Comparison of ENCODE assay signal across 20 cellular contexts in genomic region chr1:173916667-173917066, GRCh38. TPM values are rescaled to one million over a fixed set of nuclear protein-coding genes. Genes with fewer than 3 reads are reported as not detected.
DNase-seq lines count a peak whose midpoint lies in the region; ATAC-seq and TF ChIP-seq lines count a peak whose summit lies in the region.
"Had no signal": no experiment of that assay in that cellular context is flagged by ENCODE, and none has a peak within 500 bp of the region (broad histone marks: within the 10 kb centered on the region; RNA-seq: fewer than 3 reads in every experiment).

No MANE protein-coding gene starts in this region.

- peak overlapping the region; percentile 67 to 82 for H3K27ac ChIP-seq in liver (ENCODE audit: low read depth in 1 of 2, low read length in 2 of 2)
- H3K27ac ChIP-seq: 22Rv1; A549; BLaER1 treated with 17β-estradiol and CSF1 and Interleukin-3, amounts not matched to agents 10 nM and 100 nM; C4-2B had no signal

- no peaks in the 10 kb centered on the region for H3K27me3 Mint-ChIP-seq in activated CD4-positive, alpha-beta T cell treated with anti-CD3 and anti-CD28 coated beads, Interleukin-2, amount 10 ng/mL, durations not matched to agents 7 days and 5 days
- H3K27me3 Mint-ChIP-seq: B cell; CD4-positive, alpha-beta T cell had no signal

- peaks cover 4 to 19% (median 10%) of the 10 kb centered on the region in 4 donors for H3K36me3 ChIP-seq in liver (ENCODE audit: control insufficient read depth in 4 of 4, insufficient read depth in 3 of 4, low read depth in 1 of 4, low read length in 3 of 4)
- H3K36me3 ChIP-seq: BLaER1 treated with 17β-estradiol and CSF1 and Interleukin-3, amounts not matched to agents 10 nM and 100 nM had no signal

- POLR2A ChIA-PET in activated CD4-positive, alpha-beta T cell treated with anti-CD3 and anti-CD28 coated beads, Interleukin-2, amount 10 ng/mL, durations not matched to agents 7 days and 5 days (lab: Charles Lee): no interaction called here

- TF ChIP-seq CTCF in liver (IDR thresholded peaks at IDR 0.05; ENCODE audit: low read depth, low read length, missing input control): no peak
- TF ChIP-seq CTCF in GM20000 (IDR thresholded peaks at IDR 0.05; ENCODE audit: extremely low read depth, missing control alignments): no peak

- H3K27ac Mint-ChIP-seq in activated CD4-positive, alpha-beta T cell treated with anti-CD3 and anti-CD28 coated beads, Interleukin-2, amount 10 ng/mL, durations not matched to agents 7 days and 5 days: peak overlapping the region; percentile 7
- H3K27ac Mint-ChIP-seq: B cell; CD4-positive, alpha-beta T cell; CD8-positive, alpha-beta T cell had no signal

- H3K27me3 ChIP-seq in liver (ENCODE audit: control insufficient read depth in 4 of 4, insufficient read depth in 4 of 4, low read length in 3 of 4): no peaks in the 10 kb centered on the region
- H3K27me3 ChIP-seq: BLaER1 treated with 17β-estradiol and CSF1 and Interleukin-3, amounts not matched to agents 10 nM and 100 nM had no signal

- no peak for DNase-seq in activated CD4-positive, alpha-beta T cell treated with anti-CD3 and anti-CD28 coated beads, Interleukin-2, amount 10 ng/mL, durations not matched to agents 7 days and 5 days
- no peak for DNase-seq in activated CD4-positive, alpha-beta T cell treated with anti-CD3 and anti-CD28 coated beads for 4 hours
- peak; percentile 55 for DNase-seq in left lobe of liver (ENCODE audit: low spot score)
- no peak for DNase-seq in GM20000 (ENCODE audit: low spot score)
- no peak for DNase-seq in T-helper 2 cell
- DNase-seq: AML-193; Calu3; CD4-positive, alpha-beta T cell; CD8-positive, alpha-beta T cell; DMS79 treated with DMSO at 0.1 percent for 48 hours; GF-D8 had no signal

- CTCF ChIA-PET in activated CD4-positive, alpha-beta T cell treated with anti-CD3 and anti-CD28 coated beads, Interleukin-2, amount 10 ng/mL, durations not matched to agents 7 days and 5 days (lab: Charles Lee): interaction anchor here (1.0 kb wide), 1 partner anchor 18 kb away, joined by 3 read pairs; no protein-coding TSS in a partner anchor

- no peaks in the 10 kb centered on the region for H3K4me1 Mint-ChIP-seq in activated CD4-positive, alpha-beta T cell treated with anti-CD3 and anti-CD28 coated beads, Interleukin-2, amount 10 ng/mL, durations not matched to agents 7 days and 5 days
- H3K4me1 Mint-ChIP-seq: B cell had no signal

- ATAC-seq in left lobe of liver (peak; percentile 24), HG03565 (IDR thresholded peaks at IDR 0.05; ENCODE audit: unreplicated experiment) (no peak)
- ATAC-seq: A549; CD8-positive, alpha-beta T cell had no signal

- no peak overlapping the region for H3K4me3 Mint-ChIP-seq in activated CD4-positive, alpha-beta T cell treated with anti-CD3 and anti-CD28 coated beads, Interleukin-2, amount 10 ng/mL, durations not matched to agents 7 days and 5 days
- H3K4me3 Mint-ChIP-seq: B cell; CD4-positive, alpha-beta T cell; CD8-positive, alpha-beta T cell had no signal

- H3K9me3 Mint-ChIP-seq in activated CD4-positive, alpha-beta T cell treated with anti-CD3 and anti-CD28 coated beads, Interleukin-2, amount 10 ng/mL, durations not matched to agents 7 days and 5 days: no peaks in the 10 kb centered on the region
- H3K9me3 Mint-ChIP-seq: CD4-positive, alpha-beta T cell; CD8-positive, alpha-beta T cell had no signal

- WGBS in liver: 34% methylated on average over 4 of the region's 4 CpGs

- peaks cover 4 to 50% (median 31%) of the 10 kb centered on the region in 4 donors for H3K4me1 ChIP-seq in liver (ENCODE audit: control insufficient read depth in 4 of 4, insufficient read depth in 4 of 4, low read length in 3 of 4)
- H3K4me1 ChIP-seq: A549 had no signal

- no peaks in the 10 kb centered on the region for H3K36me3 Mint-ChIP-seq in activated CD4-positive, alpha-beta T cell treated with anti-CD3 and anti-CD28 coated beads, Interleukin-2, amount 10 ng/mL, durations not matched to agents 7 days and 5 days (ENCODE audit: low read depth)
- H3K36me3 Mint-ChIP-seq: CD8-positive, alpha-beta T cell had no signal

- H3K4me3 ChIP-seq in liver (ENCODE audit: low read depth in 1 of 3, low read length in 3 of 3): peak overlapping the region; percentile 66 to 96 (median 90)
- H3K4me3 ChIP-seq: A549; BLaER1 treated with 17β-estradiol and CSF1 and Interleukin-3, amounts not matched to agents 10 nM and 100 nM had no signal

- no peak for TF ChIP-seq RAD21 in liver (IDR thresholded peaks at IDR 0.05)

- H3K9me3 ChIP-seq in liver (ENCODE audit: control insufficient read depth in 4 of 4, low read length in 3 of 4): no peaks in the 10 kb centered on the region
- H3K9me3 ChIP-seq: A549; BLaER1 treated with 17β-estradiol and CSF1 and Interleukin-3, amounts not matched to agents 10 nM and 100 nM; Caco-2 had no signal

- peak overlapping the region; percentile 63 to 70 for H3K9ac ChIP-seq in liver (ENCODE audit: low read depth in 1 of 2, low read length in 2 of 2)
- H3K9ac ChIP-seq: BLaER1 treated with 17β-estradiol and CSF1 and Interleukin-3, amounts not matched to agents 10 nM and 100 nM had no signal

TF ChIP-seq in liver, 16 proteins besides CTCF, POLR2A, EP300 and RAD21:
- no peak for TF ChIP-seq SP1 (IDR thresholded peaks at IDR 0.05)
TF ChIP-seq in liver: peak in this region for 0.

RNA-seq across cellular contexts. Expression of gene SERPINC1, which starts 0.5 kb away (rescaled TPM):
- under 1 TPM; 0.17 TPM for total RNA-seq in activated CD4-positive, alpha-beta T cell treated with anti-CD3 and anti-CD28 coated beads, Interleukin-2, amount 10 ng/mL, durations not matched to agents 7 days and 5 days
- total RNA-seq in left lobe of liver: 2,515 TPM
- total RNA-seq in liver: 1,000 to 10,000 TPM in 1 of 2 donors, 100 to 1,000 TPM in 1; 742 to 2,309 TPM
- 1,000 to 10,000 TPM; 2,515 to 2,589 TPM for polyA plus RNA-seq in liver
- total RNA-seq: A172; B cell; CD4-positive, alpha-beta T cell; CD8-positive, alpha-beta T cell had no signal

RNA-seq across cellular contexts. Expression of gene ZBTB37, which starts 48.5 kb away (rescaled TPM):
- 10 to 100 TPM; 10.2 to 10.9 TPM for total RNA-seq in activated CD4-positive, alpha-beta T cell treated with anti-CD3 and anti-CD28 coated beads, Interleukin-2, amount 10 ng/mL, durations not matched to agents 7 days and 5 days
- total RNA-seq in left lobe of liver (4.7 TPM), liver (1 to 10 TPM; 5.7 to 6.1 TPM)
- polyA plus RNA-seq in liver: under 1 TPM; 0.67 to 0.84 TPM

RNA-seq across cellular contexts. Expression of gene GAS5, which starts 48.9 kb away (rescaled TPM):
- 100 to 1,000 TPM; 328 to 370 TPM for total RNA-seq in activated CD4-positive, alpha-beta T cell treated with anti-CD3 and anti-CD28 coated beads, Interleukin-2, amount 10 ng/mL, durations not matched to agents 7 days and 5 days
- 52.0 TPM for total RNA-seq in left lobe of liver
- 10 to 100 TPM; 60.2 to 84.8 TPM for total RNA-seq in liver
- 10 to 100 TPM; 28.6 to 56.8 TPM for polyA plus RNA-seq in liver

Comparison
In these comparisons a context has a peak if more than half of its experiments do, and no peak if none do; other contexts are left out.
1. RNA of gene SERPINC1, which starts 0.5 kb away (total RNA-seq): 2,515 TPM in left lobe of liver (single experiment) and 742 to 2,309 TPM in liver; 0.17 TPM in activated CD4-positive, alpha-beta T cell treated with anti-CD3 and anti-CD28 coated beads, Interleukin-2, amount 10 ng/mL, durations not matched to agents 7 days and 5 days; every median in the first group is over 100 times any median in the second.